Comparison of ENCODE assay signal across 16 cellular contexts in genomic region chr19:16551902-16552301, GRCh38. TPM values are rescaled to one million over a fixed set of nuclear protein-coding genes. Genes with fewer than 3 reads are reported as not detected.
"Had no signal": no experiment of that assay in that cellular context is flagged by ENCODE, and none has a peak within 500 bp of the region (broad histone marks: within the 10 kb centered on the region; RNA-seq: fewer than 3 reads in every experiment).

No MANE protein-coding gene starts in this region.

RNA-seq across cellular contexts. Expression of gene CALR3, which starts 55.9 kb away (rescaled TPM):
- total RNA-seq: activated B cell treated with CpG ODN at 0.5 μM for 24 hours; activated CD4-positive, alpha-beta memory T cell treated with anti-CD3 and anti-CD28 coated beads for 36 hours; activated CD4-positive, alpha-beta T cell treated with anti-CD3 and anti-CD28 coated beads, Interleukin-2, amount 10 ng/mL, durations not matched to agents 24 days and 14 days; activated CD8-positive, alpha-beta T cell treated with anti-CD3 and anti-CD28 coated beads for 36 hours; activated naive CD4-positive, alpha-beta T cell treated with anti-CD3 and anti-CD28 coated beads for 36 hours; activated naive CD4-positive, alpha-beta T cell treated with anti-CD3 and anti-CD28 coated beads, Interleukin-2, amount 50 U/mL, for 72 hours; activated T-cell treated with anti-CD3 and anti-CD28 coated beads, Interleukin-2, amount 50 U/mL, for 4 hours; activated T-cell treated with anti-CD3 and anti-CD28 coated beads, Interleukin-2, amount 50 U/mL, for 72 hours; activated T-helper 1 cell treated with anti-CD3 and anti-CD28 coated beads, Interleukin-12 subunit alpha, Interleukin-12 subunit beta, Interleukin-2, Interleukin-4 antibody, amounts not matched to agents 30 ng/mL and 10 ng/mL and 1 ng/mL, durations not matched to agents 14 hours and 24 hours and 36 hours; activated T-helper 17 cell treated with anti-CD3 and anti-CD28 coated beads, Interleukin-2, amount 50 U/mL, for 72 hours; aorta; astrocyte; body of pancreas; breast epithelium; cardiac septum; cerebellum had no signal
- polyA plus RNA-seq: aorta had no signal
